1 cellular context compared by ENCODE assay signal in genomic region chr1:111222308-111223125, GRCh38.
TF ChIP-seq lines count a peak whose summit lies in the region.

No MANE protein-coding gene starts in this region.

TF ChIP-seq in WTC11, 78 proteins besides CTCF, POLR2A, EP300 and RAD21 (continued from another document):
- TF ChIP-seq AR (CRISPR knock-in tag; IDR thresholded peaks at IDR 0.05) (no peak), CBFB (CRISPR knock-in tag; IDR thresholded peaks at IDR 0.05; ENCODE audit: low read depth) (no peak), TCF7 (CRISPR knock-in tag; IDR thresholded peaks at IDR 0.05; ENCODE audit: low read depth) (no peak), ZNF138 (CRISPR knock-in tag; conservative IDR thresholded peaks at IDR 0.05) (no peak), ZSCAN18 (CRISPR knock-in tag; IDR thresholded peaks at IDR 0.05) (no peak)
- TF ChIP-seq, protein P1, sequence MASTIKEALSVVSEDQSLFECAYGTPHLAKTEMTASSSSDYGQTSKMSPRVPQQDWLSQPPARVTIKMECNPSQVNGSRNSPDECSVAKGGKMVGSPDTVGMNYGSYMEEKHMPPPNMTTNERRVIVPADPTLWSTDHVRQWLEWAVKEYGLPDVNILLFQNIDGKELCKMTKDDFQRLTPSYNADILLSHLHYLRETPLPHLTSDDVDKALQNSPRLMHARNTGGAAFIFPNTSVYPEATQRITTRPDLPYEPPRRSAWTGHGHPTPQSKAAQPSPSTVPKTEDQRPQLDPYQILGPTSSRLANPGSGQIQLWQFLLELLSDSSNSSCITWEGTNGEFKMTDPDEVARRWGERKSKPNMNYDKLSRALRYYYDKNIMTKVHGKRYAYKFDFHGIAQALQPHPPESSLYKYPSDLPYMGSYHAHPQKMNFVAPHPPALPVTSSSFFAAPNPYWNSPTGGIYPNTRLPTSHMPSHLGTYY (CRISPR knock-in tag; IDR thresholded peaks at IDR 0.05) = no peak
